9 cellular contexts compared by ENCODE assay signal in the genomic region with DNA sequence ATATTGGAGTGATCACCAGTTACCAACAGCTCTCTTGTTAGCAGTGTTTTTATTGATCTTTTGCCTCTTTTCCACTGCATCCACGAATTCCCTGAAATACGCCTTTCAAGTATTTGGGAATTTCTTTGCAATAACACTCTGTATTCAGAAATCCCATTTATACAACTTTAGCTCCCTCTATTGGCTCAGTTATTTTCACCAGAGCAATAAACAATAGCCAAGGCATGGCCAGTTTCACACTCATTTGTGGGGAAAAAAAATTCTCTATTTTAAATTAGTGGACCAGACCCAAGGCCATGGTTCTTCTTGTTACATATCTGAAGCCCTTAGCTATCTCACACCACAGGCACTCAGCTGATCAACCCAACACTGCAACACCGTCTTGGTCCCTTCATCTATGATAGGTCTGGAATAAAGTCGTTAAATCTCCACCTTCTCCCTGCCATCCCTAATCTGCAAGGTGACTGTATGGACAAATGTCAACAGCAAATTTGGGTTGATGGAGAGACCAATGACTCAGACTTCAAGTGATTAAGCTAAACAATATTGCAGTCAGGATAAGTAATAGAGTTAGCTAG.
A peak's percentile ranks its signal among the peaks of the same experiment; 100 is the strongest.
DNase-seq lines count a peak whose midpoint lies in the region; ATAC-seq and TF ChIP-seq lines count a peak whose summit lies in the region.
"Had no signal": no experiment of that assay in that cellular context is flagged by ENCODE, and none has a peak within 500 bp of the region (broad histone marks: within the 10 kb centered on the region; RNA-seq: fewer than 3 reads in every experiment).

No MANE protein-coding gene starts in this region.

- no TSS peak for BruUV-seq in PC-3 (replicated peaks; lab: Mats Ljungman, UMichigan)

- no peaks in the 10 kb centered on the region for H3F3A ChIP-seq in PC-3 (ENCODE audit: low read length, unreplicated experiment)

- no peaks in the 10 kb centered on the region for H3K4me1 ChIP-seq in PC-3 (ENCODE audit: insufficient read depth, low read length)

- no peak overlapping the region for H3K4me3 ChIP-seq in PC-3 (ENCODE audit: low read length)
- H3K4me3 ChIP-seq: BLaER1 had no signal

- no peak overlapping the region for H3K4me2 ChIP-seq in PC-3 (ENCODE audit: low read length)
- H3K4me2 ChIP-seq: BLaER1 had no signal

- H3K36me3 ChIP-seq in PC-3 (ENCODE audit: low read depth, low read length): no peaks in the 10 kb centered on the region
- H3K36me3 ChIP-seq: BLaER1 had no signal

- H3K27me3 ChIP-seq in PC-3 (ENCODE audit: low read length): peaks cover 16% of the 10 kb centered on the region
- H3K27me3 ChIP-seq: BLaER1 had no signal

- intact Hi-C loops in PC-3 (cut with micrococcal nuclease): loop anchor here (5.0 kb wide), 2 partner anchors 780 to 1040 kb away; no protein-coding TSS in a partner anchor

- H3K9ac ChIP-seq in PC-3 (ENCODE audit: low read length): no peak overlapping the region
- H3K9ac ChIP-seq: BLaER1 had no signal

- H3K27ac ChIP-seq in PC-3 (ENCODE audit: low read length): no peak overlapping the region
- H3K27ac ChIP-seq: BLaER1 had no signal

- DNase-seq in NCI-H1092 treated with DMSO at 0.1 percent for 48 hours (lab: John Stamatoyannopoulos, UW) (peak; percentile 15), NCI-H1092 (lab: John Stamatoyannopoulos, UW) (no peak), PC-3 (peak; percentile 68), fibroblast of peridontal ligament (ENCODE audit: extremely low read depth) (peak; percentile 67), stromal cell of bone marrow (ENCODE audit: low read depth) (peak; percentile 28), occipital lobe (lab: John Stamatoyannopoulos, UW) (no peak)
- no peak for DNase-seq in stimulated activated CD4-positive, alpha-beta T cell treated with anti-CD3 and anti-CD28 coated beads, Interleukin-2, amount 100 ng/mL, for 24 hours

- H3K79me2 ChIP-seq in PC-3 (ENCODE audit: low read length): no peaks in the 10 kb centered on the region

- no peaks in the 10 kb centered on the region for H4K20me1 ChIP-seq in PC-3 (ENCODE audit: low read length)
- H4K20me1 ChIP-seq: BLaER1 had no signal

- ATAC-seq in PC-3 (peak; percentile 54; the same call in 1 of the 2 replicates), HG03139 (IDR thresholded peaks at IDR 0.05; ENCODE audit: unreplicated experiment) (no peak)

- CTCF ChIA-PET in PC-3 (lab: Charles Lee): interaction anchor here (0.6 to 0.8 kb wide), 4 partner anchors 13 to 1478 kb away, joined by 3 to 5 read pairs (median 3); no protein-coding TSS in a partner anchor

- H3K9me3 ChIP-seq in PC-3 (ENCODE audit: low read length): no peaks in the 10 kb centered on the region
- H3K9me3 ChIP-seq: BLaER1 had no signal

- TF ChIP-seq CTCF in PC-3 (conservative IDR thresholded peaks at IDR 0.05; ENCODE audit: low read depth, low read length): peak; percentile 94

- H2AFZ ChIP-seq in PC-3 (ENCODE audit: low read length): no peak overlapping the region

- POLR2A ChIA-PET in PC-3 (lab: Charles Lee; ENCODE audit: unreplicated experiment): interaction anchor here (0.7 kb wide), 1 partner anchor 270 kb away, joined by 5 read pairs; no protein-coding TSS in a partner anchor

- H3K9me2 ChIP-seq in PC-3 (replicated peaks; ENCODE audit: low read length): no peaks in the 10 kb centered on the region

Comparison
In these comparisons a context has a peak if more than half of its experiments do, and no peak if none do; other contexts are left out.
1. DNase-seq: peak in NCI-H1092 treated with DMSO at 0.1 percent for 48 hours (single experiment), PC-3 (single experiment), fibroblast of peridontal ligament (single experiment) and stromal cell of bone marrow (single experiment); none in NCI-H1092 (single experiment), stimulated activated CD4-positive, alpha-beta T cell treated with anti-CD3 and anti-CD28 coated beads, Interleukin-2, amount 100 ng/mL, for 24 hours (0 of 2) and occipital lobe (single experiment).